ENCODE assay signal across 25 cellular contexts in the genomic region with DNA sequence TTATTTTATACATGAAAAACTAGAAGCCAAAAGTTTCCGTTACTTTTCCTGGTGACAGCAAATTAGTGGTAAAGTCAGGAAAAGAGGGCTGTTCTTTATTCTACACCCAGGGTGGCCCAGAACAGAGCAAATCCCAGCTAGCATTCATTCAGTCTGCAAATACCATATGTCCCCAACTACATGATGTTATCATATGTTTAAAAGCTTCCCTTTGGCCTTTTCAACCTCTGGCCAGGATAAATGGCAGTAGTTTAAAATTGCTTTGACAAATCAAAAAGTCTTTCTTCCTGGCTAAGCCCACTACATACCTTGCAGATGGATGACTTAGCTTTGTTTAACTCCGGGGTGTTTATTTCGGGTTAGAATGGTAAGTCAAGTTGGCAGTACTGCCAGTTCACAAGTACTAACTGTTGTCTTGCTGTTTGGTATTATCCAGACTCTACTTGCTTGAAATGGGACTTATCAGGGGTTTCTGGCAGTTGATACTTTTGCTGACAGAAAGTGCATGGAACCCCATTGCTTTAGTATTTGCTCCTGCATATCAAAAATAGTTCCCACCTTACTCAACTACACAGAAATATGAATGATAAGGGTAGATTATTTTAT.
DNase-seq lines count a peak whose midpoint lies in the region; ATAC-seq and TF ChIP-seq lines count a peak whose summit lies in the region.
"Had no signal": no experiment of that assay in that cellular context is flagged by ENCODE, and none has a peak within 500 bp of the region (broad histone marks: within the 10 kb centered on the region; RNA-seq: fewer than 3 reads in every experiment).

No MANE protein-coding gene starts in this region.

- H3K9me3 Mint-ChIP-seq in activated CD4-positive, alpha-beta T cell treated with anti-CD3 and anti-CD28 coated beads, Interleukin-2, amount 10 ng/mL, durations not matched to agents 7 days and 5 days = no peaks in the 10 kb centered on the region
- no peaks in the 10 kb centered on the region for H3K9me3 Mint-ChIP-seq in nephron progenitor cell
- H3K9me3 Mint-ChIP-seq: CD14-positive monocyte, IgD-negative memory B cell had no signal

- peaks cover 0 to 18% of the 10 kb centered on the region in 2 experiments; a peak in 2 of 4 replicates for H3K4me1 ChIP-seq in SK-N-SH (ENCODE audit: control insufficient read depth in 1 of 2, insufficient read depth in 2 of 2, low read depth in 1 of 2, low read length in 1 of 2)
- peaks cover 72% of the 10 kb centered on the region for H3K4me1 ChIP-seq in cardiac muscle cell (ENCODE audit: low read depth)
- H3K4me1 ChIP-seq in right cardiac atrium (ENCODE audit: control insufficient read depth, insufficient read depth, low read length) = peaks cover 2% of the 10 kb centered on the region

- intact Hi-C loops in right cardiac atrium (cut with DNase I) = loop anchor here in 1 of 4 donors (10.0 kb wide), 1 partner anchor 68 kb away; a partner anchor contains a TSS

- no peaks in the 10 kb centered on the region for H4K20me1 ChIP-seq in SK-N-SH (ENCODE audit: insufficient read depth)

- TF ChIP-seq EP300 in SK-N-SH (IDR thresholded peaks at IDR 0.05; ENCODE audit: borderline replicate concordance in 1 of 2, low read depth in 1 of 2, low read length in 1 of 2) = peak in 1 of 2 experiments; percentile 90; a peak in 2 of 4 replicates

- POLR2A ChIA-PET in SK-N-SH (lab: Yijun Ruan, JAX) = interaction anchor here (0.6 to 1.5 kb wide), 2 partner anchors 71 to 314 kb away, joined by 4 to 10 read pairs; a partner anchor contains a TSS
- POLR2A ChIA-PET in activated CD4-positive, alpha-beta T cell treated with anti-CD3 and anti-CD28 coated beads, Interleukin-2, amount 10 ng/mL, durations not matched to agents 7 days and 5 days (lab: Charles Lee) = no interaction called here

- H3K27me3 ChIP-seq in SK-N-SH (ENCODE audit: insufficient read depth) (no peaks in the 10 kb centered on the region), cardiac muscle cell (no peaks in the 10 kb centered on the region), right cardiac atrium (ENCODE audit: control insufficient read depth, insufficient read depth) (no peaks in the 10 kb centered on the region)

- DNase-seq in SK-N-SH (peak; percentile 65), cardiac muscle cell (ENCODE audit: low read depth in 1 of 2, low spot score in 1 of 2) (peak in 1 of 2 donors; percentile 65), right cardiac atrium (no peak), DMS153 treated with DMSO at 0.1 percent for 48 hours (lab: John Stamatoyannopoulos, UW; ENCODE audit: unreplicated experiment) (no peak), nephron progenitor cell (no peak)
- DNase-seq in activated CD4-positive, alpha-beta T cell treated with anti-CD3 and anti-CD28 coated beads, Interleukin-2, amount 10 ng/mL, durations not matched to agents 7 days and 5 days = no peak
- DNase-seq: Calu3; CD8-positive, alpha-beta memory T cell; DND-41; NCI-H1048; NCI-H1417; NCI-H1694; NCI-H2029 treated with DMSO at 0.1 percent for 48 hours; NCI-H446 treated with DMSO at 0.1 percent for 48 hours; NCI-H526; NCI-H82; NK-92 treated with Interleukin-12 subunit alpha and Interleukin-12 subunit beta, amount 100 ng/mL, for 24 hours; PC-3; SHP77 had no signal

- no peaks in the 10 kb centered on the region for H3K9me2 ChIP-seq in SK-N-SH

- no peaks in the 10 kb centered on the region for H3K36me3 Mint-ChIP-seq in activated CD4-positive, alpha-beta T cell treated with anti-CD3 and anti-CD28 coated beads, Interleukin-2, amount 10 ng/mL, durations not matched to agents 7 days and 5 days (ENCODE audit: low read depth)
- peaks cover 5% of the 10 kb centered on the region for H3K36me3 Mint-ChIP-seq in nephron progenitor cell (ENCODE audit: low read depth)
- H3K36me3 Mint-ChIP-seq: CD8-positive, alpha-beta memory T cell had no signal

- H3K4me2 ChIP-seq in SK-N-SH = no peak overlapping the region

- H3K4me1 Mint-ChIP-seq in activated CD4-positive, alpha-beta T cell treated with anti-CD3 and anti-CD28 coated beads, Interleukin-2, amount 10 ng/mL, durations not matched to agents 7 days and 5 days = no peaks in the 10 kb centered on the region
- peaks cover 11% of the 10 kb centered on the region for H3K4me1 Mint-ChIP-seq in nephron progenitor cell
- H3K4me1 Mint-ChIP-seq: B cell; CD14-positive monocyte; CD8-positive, alpha-beta memory T cell; IgD-negative memory B cell had no signal

- H3K27ac Mint-ChIP-seq in activated CD4-positive, alpha-beta T cell treated with anti-CD3 and anti-CD28 coated beads, Interleukin-2, amount 10 ng/mL, durations not matched to agents 7 days and 5 days = no peak overlapping the region
- no peak overlapping the region for H3K27ac Mint-ChIP-seq in nephron progenitor cell
- H3K27ac Mint-ChIP-seq: B cell, CD14-positive monocyte, IgD-negative memory B cell had no signal

- TF ChIP-seq RAD21 in SK-N-SH (IDR thresholded peaks at IDR 0.05; ENCODE audit: low read length) = peak; percentile 8; the same call in 1 of the 2 replicates

- H3K36me3 ChIP-seq in SK-N-SH (replicated peaks in 1 of 2; ENCODE audit: control insufficient read depth in 1 of 2, insufficient read depth in 2 of 2, low read length in 1 of 2) = no peaks in the 10 kb centered on the region
- H3K36me3 ChIP-seq in cardiac muscle cell = peaks cover 43% of the 10 kb centered on the region

- 17% methylated on average over 3 of the region's 3 CpGs for WGBS in SK-N-SH (ENCODE audit: low lambda C conversion rate)
- 45% methylated on average over 3 of the region's 3 CpGs for WGBS in right cardiac atrium

- no peak overlapping the region for H3K4me3 Mint-ChIP-seq in activated CD4-positive, alpha-beta T cell treated with anti-CD3 and anti-CD28 coated beads, Interleukin-2, amount 10 ng/mL, durations not matched to agents 7 days and 5 days
- no peak overlapping the region for H3K4me3 Mint-ChIP-seq in nephron progenitor cell
- H3K4me3 Mint-ChIP-seq: B cell; CD14-positive monocyte; CD8-positive, alpha-beta memory T cell; IgD-negative memory B cell had no signal

- no peak overlapping the region for H2AFZ ChIP-seq in SK-N-SH (ENCODE audit: low read depth)

- no peaks in the 10 kb centered on the region for H3F3A ChIP-seq in SK-N-SH (replicated peaks; ENCODE audit: insufficient read depth)

- no peak overlapping the region for H3K9ac ChIP-seq in SK-N-SH

- TF ChIP-seq CTCF in SK-N-SH (IDR thresholded peaks at IDR 0.05) = no peak
- TF ChIP-seq CTCF in cardiac muscle cell (IDR thresholded peaks at IDR 0.05; ENCODE audit: low read depth, low read length) = no peak
- TF ChIP-seq CTCF in nephron progenitor cell (IDR thresholded peaks at IDR 0.05) = no peak

- H3K27me3 Mint-ChIP-seq in activated CD4-positive, alpha-beta T cell treated with anti-CD3 and anti-CD28 coated beads, Interleukin-2, amount 10 ng/mL, durations not matched to agents 7 days and 5 days = no peaks in the 10 kb centered on the region
- no peaks in the 10 kb centered on the region for H3K27me3 Mint-ChIP-seq in nephron progenitor cell (ENCODE audit: low read depth, poor library complexity)

- no peaks in the 10 kb centered on the region for H3K79me2 ChIP-seq in SK-N-SH (ENCODE audit: insufficient read depth)

- ATAC-seq in right cardiac atrium (peak; percentile 38 to 59), HG02642 (IDR thresholded peaks at IDR 0.05; ENCODE audit: poor library complexity, unreplicated experiment) (no peak)
- ATAC-seq: HCT116, PC-3 had no signal

- CTCF ChIA-PET in SK-N-SH (lab: Yijun Ruan, JAX) = interaction anchor here (0.6 to 2.7 kb wide), 6 partner anchors 10 to 92 kb away, joined by 3 to 13 read pairs (median 4); a partner anchor contains a TSS
- CTCF ChIA-PET in activated CD4-positive, alpha-beta T cell treated with anti-CD3 and anti-CD28 coated beads, Interleukin-2, amount 10 ng/mL, durations not matched to agents 7 days and 5 days (lab: Charles Lee) = no interaction called here

- H3K4me3 ChIP-seq in SK-N-SH (ENCODE audit: low read depth in 2 of 2, low read length in 1 of 2) (no peak overlapping the region; a peak in 1 of 4 replicates), cardiac muscle cell (no peak overlapping the region), right cardiac atrium (ENCODE audit: low read length) (no peak overlapping the region)

- peak overlapping the region in 1 of 2 experiments; percentile 95; a peak in 2 of 4 replicates for H3K27ac ChIP-seq in SK-N-SH (ENCODE audit: low read depth in 2 of 2, low read length in 1 of 2)
- peak overlapping the region; percentile 98 for H3K27ac ChIP-seq in cardiac muscle cell
- H3K27ac ChIP-seq in right cardiac atrium (ENCODE audit: low read length) = peak overlapping the region; percentile 36
- H3K27ac ChIP-seq: HL-60 had no signal

- no peaks in the 10 kb centered on the region for H3K9me3 ChIP-seq in SK-N-SH
- H3K9me3 ChIP-seq in cardiac muscle cell (ENCODE audit: low read depth) = no peaks in the 10 kb centered on the region
- H3K9me3 ChIP-seq in right cardiac atrium (ENCODE audit: control insufficient read depth, low read length) = no peaks in the 10 kb centered on the region

TF ChIP-seq in SK-N-SH, 30 proteins besides CTCF, POLR2A, EP300 and RAD21:
- TF ChIP-seq FOXJ3 (CRISPR knock-in tag; IDR thresholded peaks at IDR 0.05) = 0 out of 2 replicates have a peak, but pooled peaks have one; percentile 52
- no peak for TF ChIP-seq JUND (IDR thresholded peaks at IDR 0.05)
- TF ChIP-seq NFIC (IDR thresholded peaks at IDR 0.05; ENCODE audit: borderline replicate concordance) = no peak
- peak; percentile 88 for TF ChIP-seq GATA2 (CRISPR knock-in tag; IDR thresholded peaks at IDR 0.05)
- TF ChIP-seq YY1 (IDR thresholded peaks at IDR 0.05; ENCODE audit: low read depth) = no peak
- TF ChIP-seq TCF12 (IDR thresholded peaks at IDR 0.05) = peak; percentile 36; the same call in 1 of the 2 replicates
- TF ChIP-seq RCOR1 (IDR thresholded peaks at IDR 0.05; ENCODE audit: low read length) = peak; percentile 83
- no peak for TF ChIP-seq TAF1 (IDR thresholded peaks at IDR 0.05; ENCODE audit: borderline replicate concordance, low read depth, low read length)
- TF ChIP-seq, protein P1, sequence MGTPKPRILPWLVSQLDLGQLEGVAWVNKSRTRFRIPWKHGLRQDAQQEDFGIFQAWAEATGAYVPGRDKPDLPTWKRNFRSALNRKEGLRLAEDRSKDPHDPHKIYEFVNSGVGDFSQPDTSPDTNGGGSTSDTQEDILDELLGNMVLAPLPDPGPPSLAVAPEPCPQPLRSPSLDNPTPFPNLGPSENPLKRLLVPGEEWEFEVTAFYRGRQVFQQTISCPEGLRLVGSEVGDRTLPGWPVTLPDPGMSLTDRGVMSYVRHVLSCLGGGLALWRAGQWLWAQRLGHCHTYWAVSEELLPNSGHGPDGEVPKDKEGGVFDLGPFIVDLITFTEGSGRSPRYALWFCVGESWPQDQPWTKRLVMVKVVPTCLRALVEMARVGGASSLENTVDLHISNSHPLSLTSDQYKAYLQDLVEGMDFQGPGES (IDR thresholded peaks at IDR 0.05; ENCODE audit: low read depth, low read length) = no peak
- TF ChIP-seq CHD2 (IDR thresholded peaks at IDR 0.05; ENCODE audit: low read length, partially characterized antibody) = peak; percentile 84
TF ChIP-seq in SK-N-SH: peak in this region for 5.
